In genomic region chr5:74094779-74095108, GRCh38 we compare ENCODE assay signal across 24 cellular contexts.
"Had no signal": no experiment of that assay in that cellular context is flagged by ENCODE, and none has a peak within 500 bp of the region (broad histone marks: within the 10 kb centered on the region; RNA-seq: fewer than 3 reads in every experiment).

No MANE protein-coding gene starts in this region.

- H3K4me3 Mint-ChIP-seq: mesothelial cell of epicardium had no signal

- H3K27me3 ChIP-seq: esophagus squamous epithelium, gastrocnemius medialis, heart right ventricle, left lung had no signal

- ATAC-seq: esophagus mucosa, left cardiac atrium, left lung, left ventricle myocardium superior, lower lobe of right lung, mucosa of descending colon had no signal

- H3K9me3 ChIP-seq: gastrocnemius medialis, mucosa of descending colon had no signal

- H3K4me3 ChIP-seq: coronary artery, dorsolateral prefrontal cortex, esophagus squamous epithelium, gastrocnemius medialis, heart right ventricle, left lung, lower lobe of right lung, mucosa of descending colon had no signal

- FAIRE-seq: colon, endothelial cell of umbilical vein, keratinocyte had no signal

- H3K27ac Mint-ChIP-seq: mesothelial cell of epicardium had no signal

- H3K27ac ChIP-seq: coronary artery, dorsolateral prefrontal cortex, epithelial cell of prostate, esophagus squamous epithelium, gastrocnemius medialis, heart right ventricle, left lung, lower lobe of right lung had no signal

- H3K36me3 Mint-ChIP-seq: mesothelial cell of epicardium had no signal

- DNase-seq: dorsolateral prefrontal cortex; effector CD4-positive, alpha-beta T cell; effector memory CD4-positive, alpha-beta T cell; erythroblast; esophagus squamous epithelium; foreskin fibroblast; foreskin melanocyte; glutamatergic neuron; hippocampal formation; left cardiac atrium; left lung; left ventricle myocardium superior; lower lobe of right lung; mesenchymal stem cell; mucosa of descending colon had no signal

- H3K4me1 ChIP-seq: left lung, lower lobe of right lung had no signal

- H3K36me3 ChIP-seq: esophagus squamous epithelium, gastrocnemius medialis, heart right ventricle, left lung, lower lobe of right lung had no signal
